In the genomic region with DNA sequence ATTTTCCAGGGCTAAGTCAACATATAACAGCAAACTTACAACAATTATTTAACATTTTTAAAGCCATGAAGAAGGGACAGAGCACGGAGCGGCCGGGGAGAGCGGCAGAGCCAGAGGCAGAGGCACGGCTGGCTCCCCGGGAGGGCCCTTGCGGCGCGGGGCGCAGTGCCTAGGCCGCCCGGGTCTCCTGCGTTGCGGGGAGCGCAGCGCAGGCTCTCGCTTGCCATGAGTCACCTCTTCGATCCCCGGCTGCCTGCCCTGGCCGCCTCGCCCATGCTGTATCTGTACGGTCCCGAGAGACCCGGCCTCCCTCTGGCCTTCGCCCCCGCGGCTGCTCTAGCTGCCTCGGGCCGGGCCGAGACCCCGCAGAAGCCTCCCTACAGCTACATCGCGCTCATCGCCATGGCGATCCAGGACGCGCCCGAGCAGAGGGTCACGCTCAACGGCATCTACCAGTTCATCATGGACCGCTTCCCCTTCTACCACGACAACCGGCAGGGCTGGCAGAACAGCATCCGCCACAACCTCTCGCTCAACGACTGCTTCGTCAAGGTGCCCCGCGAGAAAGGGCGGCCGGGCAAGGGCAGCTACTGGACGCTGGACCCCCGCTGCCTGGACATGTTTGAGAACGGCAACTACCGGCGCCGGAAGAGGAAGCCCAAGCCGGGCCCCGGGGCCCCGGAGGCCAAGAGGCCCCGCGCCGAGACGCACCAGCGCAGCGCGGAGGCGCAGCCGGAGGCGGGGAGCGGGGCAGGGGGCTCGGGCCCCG, we compare ENCODE assay signal across 1 cellular context.
TF ChIP-seq lines count a peak whose summit lies in the region.

TSS of gene FOXL1 (plus strand) at position 51 of the 769 bp plus-strand sequence. CDS start at position 226, 175 bp downstream.

TF ChIP-seq in H1, 55 proteins besides CTCF, POLR2A, EP300 and RAD21:
- TF ChIP-seq GTF2F1 (IDR thresholded peaks at IDR 0.05; ENCODE audit: borderline replicate concordance, low read depth, low read length) (no peak), EZH2 (IDR thresholded peaks at IDR 0.05; ENCODE audit: low read depth, low read length, severe bottlenecking) (peak; percentile 84), SRF (IDR thresholded peaks at IDR 0.05; ENCODE audit: low read depth, low read length) (no peak), RFX5 (IDR thresholded peaks at IDR 0.05; ENCODE audit: borderline replicate concordance, low read depth, low read length) (no peak), ATF2 (IDR thresholded peaks at IDR 0.05; ENCODE audit: low read length) (no peak), ASH2L (IDR thresholded peaks at IDR 0.05; ENCODE audit: low read length) (no peak), RNF2 (IDR thresholded peaks at IDR 0.05; ENCODE audit: borderline replicate concordance, low read depth, low read length, missing control alignments, poor library complexity, severe bottlenecking) (peak; percentile 78), SUZ12 (IDR thresholded peaks at IDR 0.05; ENCODE audit: low read length) (peak; percentile 91), CEBPB (IDR thresholded peaks at IDR 0.05; ENCODE audit: low read depth, low read length) (no peak), YY1 (IDR thresholded peaks at IDR 0.05; ENCODE audit: low read depth, low read length) (no peak), TAF1 (IDR thresholded peaks at IDR 0.05; ENCODE audit: low read depth, low read length) (no peak), RBBP5 (IDR thresholded peaks at IDR 0.05; ENCODE audit: borderline replicate concordance, low read depth, low read length) (no peak), HDAC2 (IDR thresholded peaks at IDR 0.05; ENCODE audit: borderline replicate concordance in 1 of 2, low read depth in 2 of 2, low read length in 2 of 2) (no peak), TEAD4 (IDR thresholded peaks at IDR 0.05; ENCODE audit: low read depth, low read length) (no peak), FOSL1 (IDR thresholded peaks at IDR 0.05; ENCODE audit: insufficient read depth, low read depth, low read length) (no peak), RXRA (IDR thresholded peaks at IDR 0.05; ENCODE audit: insufficient read depth, low read depth, low read length) (no peak), BACH1 (IDR thresholded peaks at IDR 0.05; ENCODE audit: low read length) (no peak), GABPA (IDR thresholded peaks at IDR 0.05; ENCODE audit: borderline replicate concordance, insufficient read depth, low read length) (no peak), CHD1 (IDR thresholded peaks at IDR 0.05; ENCODE audit: low read depth, low read length) (no peak), CBX8 (IDR thresholded peaks at IDR 0.05; ENCODE audit: borderline replicate concordance, low read depth, low read length) (no peak), KDM1A (IDR thresholded peaks at IDR 0.05; ENCODE audit: borderline replicate concordance, low read length) (no peak), MAX (IDR thresholded peaks at IDR 0.05) (0 out of 2 replicates have a peak, but pooled peaks have one; percentile 11), CTBP2 (IDR thresholded peaks at IDR 0.05; ENCODE audit: borderline replicate concordance, insufficient read depth, insufficient read length, low read length) (no peak), NRF1 (IDR thresholded peaks at IDR 0.05; ENCODE audit: low read depth, low read length) (no peak), BCL11A (IDR thresholded peaks at IDR 0.05; ENCODE audit: low read depth in 2 of 2, low read length in 2 of 2) (no peak), POU5F1 (IDR thresholded peaks at IDR 0.05; ENCODE audit: low read depth, low read length) (no peak), POLR2AphosphoS5 (IDR thresholded peaks at IDR 0.05; ENCODE audit: low read depth, low read length) (no peak), JUND (IDR thresholded peaks at IDR 0.05; ENCODE audit: low read length) (no peak), MAFK (IDR thresholded peaks at IDR 0.05; ENCODE audit: low read depth, low read length) (no peak), HDAC6 (IDR thresholded peaks at IDR 0.05; ENCODE audit: low read depth, low read length) (no peak), SIX5 (IDR thresholded peaks at IDR 0.05; ENCODE audit: low read depth, low read length) (no peak), EGR1 (IDR thresholded peaks at IDR 0.05; ENCODE audit: borderline replicate concordance, low read depth, low read length) (no peak), SIN3A (conservative IDR thresholded peaks at IDR 0.05 in 1 of 2, IDR thresholded peaks at IDR 0.05 in 1 of 2; ENCODE audit: low read depth in 1 of 2, low read length in 2 of 2) (no peak)
- TF ChIP-seq, protein P1, sequence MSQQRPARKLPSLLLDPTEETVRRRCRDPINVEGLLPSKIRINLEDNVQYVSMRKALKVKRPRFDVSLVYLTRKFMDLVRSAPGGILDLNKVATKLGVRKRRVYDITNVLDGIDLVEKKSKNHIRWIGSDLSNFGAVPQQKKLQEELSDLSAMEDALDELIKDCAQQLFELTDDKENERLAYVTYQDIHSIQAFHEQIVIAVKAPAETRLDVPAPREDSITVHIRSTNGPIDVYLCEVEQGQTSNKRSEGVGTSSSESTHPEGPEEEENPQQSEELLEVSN (IDR thresholded peaks at IDR 0.05) = 0 out of 2 replicates have a peak, but pooled peaks have one; percentile 25
